1 cellular context compared by ENCODE assay signal in the genomic region with DNA sequence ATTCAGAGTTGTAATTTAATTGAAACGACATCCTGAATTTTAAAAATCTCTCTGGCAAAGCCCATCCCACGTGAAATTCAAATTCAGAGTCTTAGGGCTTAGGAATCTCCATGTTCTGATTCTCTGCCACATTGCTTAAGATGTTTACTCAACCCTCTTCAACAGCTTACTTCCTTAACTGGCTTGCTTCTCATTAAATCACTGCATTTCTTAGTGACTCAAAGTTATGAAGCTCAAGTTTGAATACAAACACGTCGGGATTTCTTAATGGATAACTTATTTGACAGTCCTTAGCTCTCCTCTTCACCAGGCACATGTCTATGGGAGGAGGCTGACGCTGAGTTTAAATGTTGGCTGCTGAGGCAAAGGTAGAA.
TF ChIP-seq lines count a peak whose summit lies in the region.

No MANE protein-coding gene starts in this region.

TF ChIP-seq in GM12878, 131 proteins besides CTCF, POLR2A, EP300 and RAD21 (continued from another document):
- TF ChIP-seq, protein P1, sequence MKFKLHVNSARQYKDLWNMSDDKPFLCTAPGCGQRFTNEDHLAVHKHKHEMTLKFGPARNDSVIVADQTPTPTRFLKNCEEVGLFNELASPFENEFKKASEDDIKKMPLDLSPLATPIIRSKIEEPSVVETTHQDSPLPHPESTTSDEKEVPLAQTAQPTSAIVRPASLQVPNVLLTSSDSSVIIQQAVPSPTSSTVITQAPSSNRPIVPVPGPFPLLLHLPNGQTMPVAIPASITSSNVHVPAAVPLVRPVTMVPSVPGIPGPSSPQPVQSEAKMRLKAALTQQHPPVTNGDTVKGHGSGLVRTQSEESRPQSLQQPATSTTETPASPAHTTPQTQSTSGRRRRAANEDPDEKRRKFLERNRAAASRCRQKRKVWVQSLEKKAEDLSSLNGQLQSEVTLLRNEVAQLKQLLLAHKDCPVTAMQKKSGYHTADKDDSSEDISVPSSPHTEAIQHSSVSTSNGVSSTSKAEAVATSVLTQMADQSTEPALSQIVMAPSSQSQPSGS (IDR thresholded peaks at IDR 0.05; ENCODE audit: low read length), result no peak
- TF ChIP-seq, protein P2, sequence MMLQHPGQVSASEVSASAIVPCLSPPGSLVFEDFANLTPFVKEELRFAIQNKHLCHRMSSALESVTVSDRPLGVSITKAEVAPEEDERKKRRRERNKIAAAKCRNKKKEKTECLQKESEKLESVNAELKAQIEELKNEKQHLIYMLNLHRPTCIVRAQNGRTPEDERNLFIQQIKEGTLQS (IDR thresholded peaks at IDR 0.05; ENCODE audit: borderline replicate concordance, extremely low read depth, low read depth, low read length), result no peak
- no peak for TF ChIP-seq ZNF207 (IDR thresholded peaks at IDR 0.05; ENCODE audit: borderline replicate concordance)
- TF ChIP-seq ASH2L (IDR thresholded peaks at IDR 0.05; ENCODE audit: borderline replicate concordance, low read depth), result no peak
TF ChIP-seq in GM12878: peak in this region for 0.
